ENCODE assay signal across 19 cellular contexts in the genomic region with DNA sequence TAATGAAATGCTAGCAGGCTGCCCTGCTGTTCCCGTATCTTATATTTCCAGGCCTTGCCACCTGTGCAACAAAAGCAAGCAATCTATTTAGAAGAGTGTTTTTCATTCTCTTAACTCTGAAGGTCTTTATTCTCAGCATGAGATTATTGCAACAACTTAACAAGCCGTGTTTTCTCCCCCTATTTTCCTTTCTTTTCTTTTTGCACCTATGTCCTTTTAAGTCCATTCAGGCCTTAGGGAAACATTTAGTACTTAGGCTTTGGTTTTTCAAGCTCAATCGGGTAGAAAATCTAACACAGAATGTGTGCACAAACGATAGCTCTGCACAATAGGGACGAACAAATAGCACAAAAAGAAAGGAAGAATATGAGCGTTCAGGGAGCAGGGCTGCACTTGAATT.
DNase-seq lines count a peak whose midpoint lies in the region; ATAC-seq and TF ChIP-seq lines count a peak whose summit lies in the region.
"Had no signal": no experiment of that assay in that cellular context is flagged by ENCODE, and none has a peak within 500 bp of the region (broad histone marks: within the 10 kb centered on the region; RNA-seq: fewer than 3 reads in every experiment).

No MANE protein-coding gene starts in this region.

- no peaks in the 10 kb centered on the region for H3K9me3 ChIP-seq in right lobe of liver

- no peak for ATAC-seq in right lobe of liver

- no peak overlapping the region for H3K27ac ChIP-seq in right lobe of liver
- H3K27ac ChIP-seq: C4-2B, PC-9 had no signal

- no peaks in the 10 kb centered on the region for H3K4me1 ChIP-seq in right lobe of liver

- peak; percentile 43 for DNase-seq in NCI-H748 (lab: John Stamatoyannopoulos, UW; ENCODE audit: unreplicated experiment)
- no peak for DNase-seq in NCI-H748 treated with DMSO at 0.1 percent for 48 hours (lab: John Stamatoyannopoulos, UW)
- DNase-seq in NCI-H345 treated with DMSO at 0.1 percent for 48 hours (lab: John Stamatoyannopoulos, UW; ENCODE audit: unreplicated experiment) = peak; percentile 61
- DNase-seq in iPS-NIHi11 (ENCODE audit: low spot score) = peak; percentile 11
- DNase-seq in posterior cingulate gyrus = no peak
- DNase-seq in right lobe of liver = no peak
- no peak for DNase-seq in NCI-H1436 (lab: John Stamatoyannopoulos, UW)
- DNase-seq: CD8-positive, alpha-beta memory T cell; DMS53; GDM1; MV-4-11; NCI-H1105 treated with DMSO at 0.1 percent for 48 hours; NCI-H2171; NCI-H446; NCI-H526; PC-9; RPMI8226; SHP77 had no signal

- H3K4me3 ChIP-seq in right lobe of liver = no peak overlapping the region
- H3K4me3 ChIP-seq: PC-9 had no signal

- WGBS in right lobe of liver (ENCODE audit: insufficient coverage, low coverage, low lambda C conversion rate, missing lambda C conversion rate) = 45% methylated on average over 6 of the region's 6 CpGs

- no peaks in the 10 kb centered on the region for H3K36me3 ChIP-seq in right lobe of liver

- intact Hi-C loops in posterior cingulate gyrus (cut with DNase I) (no loop called here), right lobe of liver (cut with DNase I) (no loop called here)

- TF ChIP-seq CTCF in right lobe of liver (IDR thresholded peaks at IDR 0.05) = no peak

- no peaks in the 10 kb centered on the region for H3K27me3 ChIP-seq in right lobe of liver

- no peak for TF ChIP-seq POLR2A in right lobe of liver (IDR thresholded peaks at IDR 0.05)

Comparison
In these comparisons a context has a peak if more than half of its experiments do, and no peak if none do; other contexts are left out.
1. DNase-seq: peak in NCI-H748 (single experiment), NCI-H345 treated with DMSO at 0.1 percent for 48 hours (single experiment) and iPS-NIHi11 (single experiment); none in NCI-H748 treated with DMSO at 0.1 percent for 48 hours (single experiment), posterior cingulate gyrus (0 of 10), right lobe of liver (0 of 3) and NCI-H1436 (single experiment).